In the genomic region with DNA sequence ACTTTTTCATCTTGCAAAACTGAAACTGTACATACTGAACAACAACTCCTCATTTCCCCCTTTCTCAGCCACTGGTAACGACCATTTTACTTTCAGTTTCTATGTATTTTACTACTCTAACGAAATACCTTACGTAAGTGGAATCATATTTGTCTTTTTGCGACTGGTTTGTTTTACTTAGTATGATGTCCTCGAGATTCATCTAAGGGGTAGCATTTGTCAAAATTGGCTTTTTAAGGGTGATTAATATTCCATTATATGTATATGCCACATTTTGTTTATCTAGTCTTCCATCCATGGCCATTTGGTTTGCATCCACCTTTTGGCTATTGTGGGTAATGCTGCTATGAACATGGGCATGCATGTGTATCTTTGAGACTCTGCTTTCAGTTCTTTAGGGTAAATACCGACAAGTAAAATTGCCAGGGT, we compare ENCODE assay signal across 9 cellular contexts. TPM values are rescaled to one million over a fixed set of nuclear protein-coding genes. Genes with fewer than 3 reads are reported as not detected.
DNase-seq lines count a peak whose midpoint lies in the region; TF ChIP-seq lines count a peak whose summit lies in the region.
"Had no signal": no experiment of that assay in that cellular context is flagged by ENCODE, and none has a peak within 500 bp of the region (broad histone marks: within the 10 kb centered on the region; RNA-seq: fewer than 3 reads in every experiment).

No MANE protein-coding gene starts in this region.

- no peaks in the 10 kb centered on the region for H3K9me2 ChIP-seq in Loucy (replicated peaks; ENCODE audit: low read depth, low read length)

- peaks cover 94% of the 10 kb centered on the region for H3K36me3 ChIP-seq in Loucy (ENCODE audit: insufficient read depth, low read length)
- H3K36me3 ChIP-seq in endocrine pancreas (ENCODE audit: control insufficient read depth, insufficient read depth, low read length), result peaks cover 12% of the 10 kb centered on the region
- H3K36me3 ChIP-seq in A673 (ENCODE audit: insufficient read depth, low read length, poor library complexity, severe bottlenecking), result peaks cover 84% of the 10 kb centered on the region

- no peak overlapping the region for H2AFZ ChIP-seq in Loucy (ENCODE audit: low read length)

- H3K4me1 Mint-ChIP-seq in CD14-positive monocyte, result peaks cover 26% of the 10 kb centered on the region

- H3K9me3 Mint-ChIP-seq in CD14-positive monocyte, result no peaks in the 10 kb centered on the region

- peaks cover 67 to 82% of the 10 kb centered on the region in 2 donors for H3K36me3 Mint-ChIP-seq in CD14-positive monocyte

- no peak overlapping the region for H3K27ac ChIP-seq in A673 (ENCODE audit: low read depth, low read length, poor library complexity, severe bottlenecking)

- peak overlapping the region; percentile 45 to 88 (median 77) for H3K27ac Mint-ChIP-seq in CD14-positive monocyte

- peak; percentile 25 for TF ChIP-seq CTCF in CD14-positive monocyte (IDR thresholded peaks at IDR 0.05)
- no peak for TF ChIP-seq CTCF in GM20000 (IDR thresholded peaks at IDR 0.05; ENCODE audit: extremely low read depth, missing control alignments)
- TF ChIP-seq CTCF in Loucy (conservative IDR thresholded peaks at IDR 0.05; ENCODE audit: low read length), result no peak
- TF ChIP-seq CTCF in A673 (conservative IDR thresholded peaks at IDR 0.05; ENCODE audit: low read depth, low read length), result no peak

- peaks cover 71% of the 10 kb centered on the region for H4K20me1 ChIP-seq in Loucy (ENCODE audit: insufficient read depth, low read length, poor library complexity, severe bottlenecking)

- H3K79me2 ChIP-seq in Loucy (ENCODE audit: insufficient read depth, low read length), result peaks cover 60% of the 10 kb centered on the region

- peaks cover 11% of the 10 kb centered on the region for H3F3A ChIP-seq in Loucy (ENCODE audit: low read depth)

- H3K27me3 ChIP-seq in Loucy (ENCODE audit: insufficient read depth, low read length, poor library complexity, severe bottlenecking), result no peaks in the 10 kb centered on the region
- H3K27me3 ChIP-seq in endocrine pancreas (ENCODE audit: control insufficient read depth, insufficient read depth, low read length), result no peaks in the 10 kb centered on the region
- no peaks in the 10 kb centered on the region for H3K27me3 ChIP-seq in A673 (replicated peaks; ENCODE audit: insufficient read depth, low read depth, low read length, poor library complexity)

- H3K4me1 ChIP-seq in Loucy (ENCODE audit: insufficient read depth, low read length, poor library complexity, severe bottlenecking), result peaks cover 6% of the 10 kb centered on the region
- no peaks in the 10 kb centered on the region for H3K4me1 ChIP-seq in endocrine pancreas (ENCODE audit: control insufficient read depth, insufficient read depth, low read length)
- no peaks in the 10 kb centered on the region for H3K4me1 ChIP-seq in A673 (ENCODE audit: insufficient read depth, low read length, poor library complexity, severe bottlenecking)

- intact Hi-C loops in CD14-positive monocyte (cut with micrococcal nuclease) (loop anchor here in 1 of 2 donors (10.0 kb wide), 1 partner anchor 235 kb away; a partner anchor contains a TSS), A673 (cut with micrococcal nuclease; ENCODE audit: unreplicated experiment) (no loop called here)

- H3K9ac ChIP-seq in Loucy (ENCODE audit: low read depth, low read length, poor library complexity, severe bottlenecking) (no peak overlapping the region), endocrine pancreas (ENCODE audit: control insufficient read depth, insufficient read depth, low read length) (no peak overlapping the region)

- POLR2A ChIA-PET in A673 (lab: Charles Lee; ENCODE audit: low non-redundant PET), result no interaction called here

- H3K9me3 ChIP-seq in Loucy (ENCODE audit: insufficient read depth, low read depth, low read length), result no peaks in the 10 kb centered on the region
- H3K9me3 ChIP-seq in endocrine pancreas (ENCODE audit: control insufficient read depth, low read length), result no peaks in the 10 kb centered on the region
- no peaks in the 10 kb centered on the region for H3K9me3 ChIP-seq in A673 (ENCODE audit: low read depth, low read length, poor library complexity, severe bottlenecking)

- CTCF ChIA-PET in A673 (lab: Charles Lee), result no interaction called here

- H3K4me3 Mint-ChIP-seq in CD14-positive monocyte, result peak overlapping the region; percentile 53 to 57

- H3K27me3 Mint-ChIP-seq in CD14-positive monocyte (ENCODE audit: low read depth in 3 of 3), result no peaks in the 10 kb centered on the region

- H3K4me3 ChIP-seq in Loucy (ENCODE audit: low read length, poor library complexity, severe bottlenecking) (no peak overlapping the region), endocrine pancreas (ENCODE audit: control insufficient read depth, insufficient read depth, low read length) (peak overlapping the region; percentile 85), A673 (ENCODE audit: low read depth, low read length, poor library complexity, severe bottlenecking) (no peak overlapping the region)

- peak overlapping the region; percentile 32 for H3K4me2 ChIP-seq in Loucy (ENCODE audit: low read depth, low read length, poor library complexity, severe bottlenecking)

- no TSS peak for BruUV-seq in A673 (replicated peaks; lab: Mats Ljungman, UMichigan)

- DNase-seq in CD14-positive monocyte (ENCODE audit: low spot score), result no peak
- peak; percentile 35 for DNase-seq in GM20000 (ENCODE audit: low spot score)
- no peak for DNase-seq in NCI-H748 treated with DMSO at 0.1 percent for 48 hours (lab: John Stamatoyannopoulos, UW)
- no peak for DNase-seq in NCI-H187 (lab: John Stamatoyannopoulos, UW)
- DNase-seq in AG20443 (ENCODE audit: low spot score), result no peak
- no peak for DNase-seq in A673 (ENCODE audit: low spot score)
- DNase-seq: DND-41 had no signal

RNA-seq across cellular contexts. Expression of a gene that starts 10.4 kb away (rescaled TPM):
- polyA plus RNA-seq in CD14-positive monocyte, result 10 to 100 TPM in 1 of 2 donors, 1 to 10 TPM in 1; 5.8 to 13.2 TPM
- 429 and 452 TPM in 2 replicates for total RNA-seq in A673 (2021)

RNA-seq across cellular contexts. Expression of a gene that starts 33.9 kb away (rescaled TPM):
- polyA plus RNA-seq in CD14-positive monocyte, result under 1 TPM; 0.22 to 0.45 TPM
- total RNA-seq in A673 (2021), result 21.1 and 25.3 TPM in 2 replicates
